ENCODE assay signal across 1 cellular context in genomic region chr2:29129586-29130281, GRCh38.
TF ChIP-seq lines count a peak whose summit lies in the region.

No MANE protein-coding gene starts in this region.

TF ChIP-seq in A549, 52 proteins besides CTCF, POLR2A, EP300 and RAD21 (continued from another document):
- TF ChIP-seq, protein P1, sequence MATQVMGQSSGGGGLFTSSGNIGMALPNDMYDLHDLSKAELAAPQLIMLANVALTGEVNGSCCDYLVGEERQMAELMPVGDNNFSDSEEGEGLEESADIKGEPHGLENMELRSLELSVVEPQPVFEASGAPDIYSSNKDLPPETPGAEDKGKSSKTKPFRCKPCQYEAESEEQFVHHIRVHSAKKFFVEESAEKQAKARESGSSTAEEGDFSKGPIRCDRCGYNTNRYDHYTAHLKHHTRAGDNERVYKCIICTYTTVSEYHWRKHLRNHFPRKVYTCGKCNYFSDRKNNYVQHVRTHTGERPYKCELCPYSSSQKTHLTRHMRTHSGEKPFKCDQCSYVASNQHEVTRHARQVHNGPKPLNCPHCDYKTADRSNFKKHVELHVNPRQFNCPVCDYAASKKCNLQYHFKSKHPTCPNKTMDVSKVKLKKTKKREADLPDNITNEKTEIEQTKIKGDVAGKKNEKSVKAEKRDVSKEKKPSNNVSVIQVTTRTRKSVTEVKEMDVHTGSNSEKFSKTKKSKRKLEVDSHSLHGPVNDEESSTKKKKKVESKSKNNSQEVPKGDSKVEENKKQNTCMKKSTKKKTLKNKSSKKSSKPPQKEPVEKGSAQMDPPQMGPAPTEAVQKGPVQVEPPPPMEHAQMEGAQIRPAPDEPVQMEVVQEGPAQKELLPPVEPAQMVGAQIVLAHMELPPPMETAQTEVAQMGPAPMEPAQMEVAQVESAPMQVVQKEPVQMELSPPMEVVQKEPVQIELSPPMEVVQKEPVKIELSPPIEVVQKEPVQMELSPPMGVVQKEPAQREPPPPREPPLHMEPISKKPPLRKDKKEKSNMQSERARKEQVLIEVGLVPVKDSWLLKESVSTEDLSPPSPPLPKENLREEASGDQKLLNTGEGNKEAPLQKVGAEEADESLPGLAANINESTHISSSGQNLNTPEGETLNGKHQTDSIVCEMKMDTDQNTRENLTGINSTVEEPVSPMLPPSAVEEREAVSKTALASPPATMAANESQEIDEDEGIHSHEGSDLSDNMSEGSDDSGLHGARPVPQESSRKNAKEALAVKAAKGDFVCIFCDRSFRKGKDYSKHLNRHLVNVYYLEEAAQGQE (IDR thresholded peaks at IDR 0.05), result no peak
- TF ChIP-seq ZSCAN20 (CRISPR knock-in tag; IDR thresholded peaks at IDR 0.05), result no peak
- no peak for TF ChIP-seq ZNF302 (CRISPR knock-in tag; IDR thresholded peaks at IDR 0.05)
- no peak for TF ChIP-seq HOXA7 (CRISPR knock-in tag; IDR thresholded peaks at IDR 0.05)
- TF ChIP-seq, protein P2, sequence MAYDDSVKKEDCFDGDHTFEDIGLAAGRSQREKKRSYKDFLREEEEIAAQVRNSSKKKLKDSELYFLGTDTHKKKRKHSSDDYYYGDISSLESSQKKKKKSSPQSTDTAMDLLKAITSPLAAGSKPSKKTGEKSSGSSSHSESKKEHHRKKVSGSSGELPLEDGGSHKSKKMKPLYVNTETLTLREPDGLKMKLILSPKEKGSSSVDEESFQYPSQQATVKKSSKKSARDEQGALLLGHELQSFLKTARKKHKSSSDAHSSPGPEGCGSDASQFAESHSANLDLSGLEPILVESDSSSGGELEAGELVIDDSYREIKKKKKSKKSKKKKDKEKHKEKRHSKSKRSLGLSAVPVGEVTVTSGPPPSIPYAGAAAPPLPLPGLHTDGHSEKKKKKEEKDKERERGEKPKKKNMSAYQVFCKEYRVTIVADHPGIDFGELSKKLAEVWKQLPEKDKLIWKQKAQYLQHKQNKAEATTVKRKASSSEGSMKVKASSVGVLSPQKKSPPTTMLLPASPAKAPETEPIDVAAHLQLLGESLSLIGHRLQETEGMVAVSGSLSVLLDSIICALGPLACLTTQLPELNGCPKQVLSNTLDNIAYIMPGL (CRISPR knock-in tag; IDR thresholded peaks at IDR 0.05; ENCODE audit: borderline replicate concordance), result no peak
- TF ChIP-seq BHLHE40 (IDR thresholded peaks at IDR 0.05; ENCODE audit: low read depth, low read length), result no peak
- TF ChIP-seq JUN (IDR thresholded peaks at IDR 0.05), result peak; percentile 60 to 61; a peak in 2 of 5 replicates
- TF ChIP-seq, protein P3, sequence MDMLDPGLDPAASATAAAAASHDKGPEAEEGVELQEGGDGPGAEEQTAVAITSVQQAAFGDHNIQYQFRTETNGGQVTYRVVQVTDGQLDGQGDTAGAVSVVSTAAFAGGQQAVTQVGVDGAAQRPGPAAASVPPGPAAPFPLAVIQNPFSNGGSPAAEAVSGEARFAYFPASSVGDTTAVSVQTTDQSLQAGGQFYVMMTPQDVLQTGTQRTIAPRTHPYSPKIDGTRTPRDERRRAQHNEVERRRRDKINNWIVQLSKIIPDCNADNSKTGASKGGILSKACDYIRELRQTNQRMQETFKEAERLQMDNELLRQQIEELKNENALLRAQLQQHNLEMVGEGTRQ (IDR thresholded peaks at IDR 0.05), result no peak
- TF ChIP-seq, protein P4, sequence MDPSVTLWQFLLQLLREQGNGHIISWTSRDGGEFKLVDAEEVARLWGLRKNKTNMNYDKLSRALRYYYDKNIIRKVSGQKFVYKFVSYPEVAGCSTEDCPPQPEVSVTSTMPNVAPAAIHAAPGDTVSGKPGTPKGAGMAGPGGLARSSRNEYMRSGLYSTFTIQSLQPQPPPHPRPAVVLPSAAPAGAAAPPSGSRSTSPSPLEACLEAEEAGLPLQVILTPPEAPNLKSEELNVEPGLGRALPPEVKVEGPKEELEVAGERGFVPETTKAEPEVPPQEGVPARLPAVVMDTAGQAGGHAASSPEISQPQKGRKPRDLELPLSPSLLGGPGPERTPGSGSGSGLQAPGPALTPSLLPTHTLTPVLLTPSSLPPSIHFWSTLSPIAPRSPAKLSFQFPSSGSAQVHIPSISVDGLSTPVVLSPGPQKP (IDR thresholded peaks at IDR 0.05; ENCODE audit: low read depth, low read length), result no peak
- no peak for TF ChIP-seq MAZ (IDR thresholded peaks at IDR 0.05; ENCODE audit: borderline replicate concordance, low read depth, low read length)
- no peak for TF ChIP-seq RCOR1 (IDR thresholded peaks at IDR 0.05; ENCODE audit: low read depth, low read length)
- TF ChIP-seq, protein P5, sequence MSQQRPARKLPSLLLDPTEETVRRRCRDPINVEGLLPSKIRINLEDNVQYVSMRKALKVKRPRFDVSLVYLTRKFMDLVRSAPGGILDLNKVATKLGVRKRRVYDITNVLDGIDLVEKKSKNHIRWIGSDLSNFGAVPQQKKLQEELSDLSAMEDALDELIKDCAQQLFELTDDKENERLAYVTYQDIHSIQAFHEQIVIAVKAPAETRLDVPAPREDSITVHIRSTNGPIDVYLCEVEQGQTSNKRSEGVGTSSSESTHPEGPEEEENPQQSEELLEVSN (IDR thresholded peaks at IDR 0.05; ENCODE audit: borderline replicate concordance, low read depth), result 0 out of 2 replicates have a peak, but pooled peaks have one; percentile 19
- 0 out of 2 replicates have a peak, but pooled peaks have one; percentile 55 for TF ChIP-seq RARB (CRISPR knock-in tag; IDR thresholded peaks at IDR 0.05)
- TF ChIP-seq, protein P6, sequence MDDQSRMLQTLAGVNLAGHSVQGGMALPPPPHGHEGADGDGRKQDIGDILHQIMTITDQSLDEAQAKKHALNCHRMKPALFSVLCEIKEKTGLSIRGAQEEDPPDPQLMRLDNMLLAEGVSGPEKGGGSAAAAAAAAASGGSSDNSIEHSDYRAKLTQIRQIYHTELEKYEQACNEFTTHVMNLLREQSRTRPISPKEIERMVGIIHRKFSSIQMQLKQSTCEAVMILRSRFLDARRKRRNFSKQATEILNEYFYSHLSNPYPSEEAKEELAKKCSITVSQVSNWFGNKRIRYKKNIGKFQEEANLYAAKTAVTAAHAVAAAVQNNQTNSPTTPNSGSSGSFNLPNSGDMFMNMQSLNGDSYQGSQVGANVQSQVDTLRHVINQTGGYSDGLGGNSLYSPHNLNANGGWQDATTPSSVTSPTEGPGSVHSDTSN (IDR thresholded peaks at IDR 0.05), result no peak
- TF ChIP-seq CHD2 (IDR thresholded peaks at IDR 0.05; ENCODE audit: low read length, partially characterized antibody), result no peak
- TF ChIP-seq HOXB13 (CRISPR knock-in tag; IDR thresholded peaks at IDR 0.05; ENCODE audit: low read depth), result peak; percentile 53; the same call in 1 of the 2 replicates
- no peak for TF ChIP-seq POLR2AphosphoS2 (conservative IDR thresholded peaks at IDR 0.05; ENCODE audit: low read length)
